25 cellular contexts compared by ENCODE assay signal in the genomic region with DNA sequence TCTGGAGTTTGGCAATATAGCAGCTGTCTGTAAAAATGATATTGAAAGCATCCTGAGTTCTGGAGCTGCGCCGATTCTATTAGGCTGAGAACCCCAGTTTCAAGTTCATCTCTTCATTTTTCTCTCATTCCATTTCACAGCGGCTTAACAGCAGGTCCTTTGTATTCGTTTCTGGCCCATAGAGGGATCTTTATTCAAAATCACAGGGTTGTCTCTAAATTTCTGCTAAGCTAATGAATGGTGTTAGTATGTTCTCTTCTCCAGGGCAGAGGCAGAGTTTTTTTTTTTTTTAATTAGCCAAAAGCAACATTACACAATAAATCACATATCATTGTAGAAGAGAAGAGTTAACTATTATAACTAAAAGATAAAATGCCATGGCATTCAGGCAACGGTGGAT.
"Had no signal": no experiment of that assay in that cellular context is flagged by ENCODE, and none has a peak within 500 bp of the region (broad histone marks: within the 10 kb centered on the region; RNA-seq: fewer than 3 reads in every experiment).

No MANE protein-coding gene starts in this region.

- FAIRE-seq: endothelial cell of umbilical vein had no signal

- ATAC-seq: activated CD4-positive, CD25-positive, alpha-beta regulatory T cell treated with anti-CD3 and anti-CD28 coated beads, Interleukin-2, amount 50 U/mL, for 24 hours; esophagus mucosa; heart right ventricle; left lung; lower lobe of right lung; mucosa of descending colon; natural killer cell treated with Interleukin-12 subunit alpha and Interleukin-12 subunit beta and Interleukin-15 and Interleukin-18, amount 100 ng/mL, for 72 hours; right lobe of liver; stimulated activated naive B cell treated with anti-CD40 and anti-IgM and Interleukin-4, amounts not matched to agents 10 μg/mL and 1 μg/mL and 100 μg/mL, for 72 hours; T-helper 17 cell had no signal

- DNase-seq: activated CD4-positive, alpha-beta memory T cell treated with anti-CD3 and anti-CD28 coated beads, Interleukin-2, amount 10 ng/mL, durations not matched to agents 7 days and 5 days; activated CD4-positive, alpha-beta T cell treated with anti-CD3 and anti-CD28 coated beads for 48 hours; activated CD8-positive, alpha-beta memory T cell treated with anti-CD3 and anti-CD28 coated beads, Interleukin-2, amount 50 U/mL, for 48 hours; activated gamma-delta T cell; activated naive CD4-positive, alpha-beta T cell treated with anti-CD3 and anti-CD28 coated beads, Interleukin-2, amount 10 ng/mL, durations not matched to agents 7 days and 5 days; activated naive CD8-positive, alpha-beta T cell treated with anti-CD3 and anti-CD28 coated beads, Interleukin-2, amount 10 ng/mL, durations not matched to agents 7 days and 5 days; activated T-cell treated with anti-CD3 and anti-CD28 coated beads, Interleukin-2, amount 50 U/mL, for 24 hours; cortex of kidney; foreskin fibroblast; heart right ventricle; kidney glomerular epithelial cell; left lung; lower lobe of right lung; mesendoderm; mucosa of descending colon; right lobe of liver; stimulated activated naive B cell treated with anti-CD40 and anti-IgM and Interleukin-4, amounts not matched to agents 10 μg/mL and 1 μg/mL and 100 μg/mL, for 72 hours; stomach; T-helper 17 cell; T1000; WERI-Rb-1 had no signal
